In genomic region chr20:63102720-63103375, GRCh38 we compare ENCODE assay signal across 7 cellular contexts.
DNase-seq lines count a peak whose midpoint lies in the region; ATAC-seq and TF ChIP-seq lines count a peak whose summit lies in the region.

No MANE protein-coding gene starts in this region.

- H3K9me3 Mint-ChIP-seq in H9 (peaks cover 2 to 13% of the 10 kb centered on the region in 2 experiments; a peak in 4 of 5 replicates), mesothelial cell of epicardium (no peaks in the 10 kb centered on the region)

- H3K4me1 Mint-ChIP-seq in H9 = peaks cover 2 to 5% of the 10 kb centered on the region in 2 experiments; a peak in 3 of 4 replicates
- peaks cover 4% of the 10 kb centered on the region for H3K4me1 Mint-ChIP-seq in mesothelial cell of epicardium

- no CpG with 5 or more reads among the region's 56 CpGs for WGBS in H9 (ENCODE audit: extremely low coverage, insufficient read length, low lambda C conversion rate)

- no peak overlapping the region for H4K5ac ChIP-seq in H9 (ENCODE audit: insufficient read length, low read depth, low read length)

- H2BK15ac ChIP-seq in H9 (ENCODE audit: low read depth, low read length) = no peak overlapping the region

- no peaks in the 10 kb centered on the region for H3K79me2 ChIP-seq in H9 (ENCODE audit: insufficient read depth, low read length)

- H3T11ph ChIP-seq in H9 (ENCODE audit: low read length) = no peak overlapping the region

- peak overlapping the region; percentile 59 for H3K4me3 ChIP-seq in choroid plexus epithelial cell (ENCODE audit: low read depth, low read length)

- peak; percentile 57 to 62 for ATAC-seq in activated CD4-positive, CD25-positive, alpha-beta regulatory T cell treated with anti-CD3 and anti-CD28 coated beads, Interleukin-2, amount 50 U/mL, for 24 hours
- no peak for ATAC-seq in HG03469 (IDR thresholded peaks at IDR 0.05; ENCODE audit: unreplicated experiment)

- no peak overlapping the region for H3K14ac ChIP-seq in H9 (ENCODE audit: insufficient read depth, low read length)

- H3K27me3 ChIP-seq in H9 (ENCODE audit: insufficient read depth, low read length) = peaks cover 22% of the 10 kb centered on the region; the same call in 1 of the 2 replicates

- H3K9ac ChIP-seq in H9 (ENCODE audit: extremely low read depth, insufficient read length, low read length) = no peak overlapping the region

- peaks cover 16% of the 10 kb centered on the region for H3K23me2 ChIP-seq in H9 (ENCODE audit: insufficient read length, low read depth, low read length, poor library complexity, severe bottlenecking)

- no peak overlapping the region for H2BK5ac ChIP-seq in H9 (ENCODE audit: insufficient read length, low read length)

- H3K18ac ChIP-seq in H9 (ENCODE audit: insufficient read length, low read depth, low read length) = no peak overlapping the region

- no peak overlapping the region for H2AK5ac ChIP-seq in H9 (ENCODE audit: insufficient read length, low read length)

- H4K8ac ChIP-seq in H9 (replicated peaks; ENCODE audit: insufficient read length, low read depth, low read length) = no peak overlapping the region

- H4K91ac ChIP-seq in H9 (ENCODE audit: insufficient read length, low read depth, low read length) = no peak overlapping the region

- no peak overlapping the region for H2BK20ac ChIP-seq in H9 (ENCODE audit: low read depth, low read length, poor library complexity, severe bottlenecking)

- H4K20me1 ChIP-seq in H9 (ENCODE audit: control insufficient read depth, insufficient read depth, insufficient read length) = no peaks in the 10 kb centered on the region

- H3K27me3 Mint-ChIP-seq in H9 (ENCODE audit: low read depth) (peaks cover 38% of the 10 kb centered on the region), mesothelial cell of epicardium (ENCODE audit: low read depth) (peaks cover 43% of the 10 kb centered on the region)

- DNase-seq in H9 (no peak), choroid plexus epithelial cell (ENCODE audit: low read depth) (peak; percentile 34), mesothelial cell of epicardium (ENCODE audit: low spot score in 2 of 2, unreplicated experiment in 2 of 2) (no peak), NCI-H146 treated with DMSO at 0.1 percent for 48 hours (lab: John Stamatoyannopoulos, UW; ENCODE audit: unreplicated experiment) (no peak)
- DNase-seq in stimulated activated CD8-positive, alpha-beta memory T cell treated with anti-CD3 and anti-CD28 coated beads, Interleukin-15, amount 100 ng/mL, for 1 hour (ENCODE audit: low read depth) = peak; percentile 35

- no peaks in the 10 kb centered on the region for H3K36me3 Mint-ChIP-seq in H9 (ENCODE audit: insufficient read depth in 1 of 3, low read depth in 3 of 3)
- H3K36me3 Mint-ChIP-seq in mesothelial cell of epicardium = no peaks in the 10 kb centered on the region

- H2AFZ ChIP-seq in H9 (ENCODE audit: low read length) = no peak overlapping the region

- no peak overlapping the region for H3K27ac ChIP-seq in H9 (ENCODE audit: insufficient read length, low read depth, low read length)

- TF ChIP-seq CTCF in H9 (conservative IDR thresholded peaks at IDR 0.05) = no peak
- TF ChIP-seq CTCF in choroid plexus epithelial cell (conservative IDR thresholded peaks at IDR 0.05; ENCODE audit: low read depth, low read length) = no peak
- TF ChIP-seq CTCF in mesothelial cell of epicardium (IDR thresholded peaks at IDR 0.05; ENCODE audit: unreplicated experiment) = no peak

- H3K4me3 Mint-ChIP-seq in H9 = peak overlapping the region; percentile 53 to 78
- H3K4me3 Mint-ChIP-seq in mesothelial cell of epicardium = peak overlapping the region; percentile 57

- H3K9me3 ChIP-seq in H9 (ENCODE audit: control insufficient read depth, low read depth, low read length) = no peaks in the 10 kb centered on the region

- no peak overlapping the region for H3K4ac ChIP-seq in H9 (ENCODE audit: low read depth, low read length)

- H2BK12ac ChIP-seq in H9 (ENCODE audit: insufficient read length, low read depth, low read length) = no peak overlapping the region

- no peak overlapping the region for H3K56ac ChIP-seq in H9 (ENCODE audit: insufficient read length, low read depth, low read length)

- no peaks in the 10 kb centered on the region for H3K79me1 ChIP-seq in H9 (ENCODE audit: insufficient read depth, low read depth, low read length, poor library complexity, severe bottlenecking)

- H3K27ac Mint-ChIP-seq in H9 (no peak overlapping the region), mesothelial cell of epicardium (no peak overlapping the region)

- H3K4me1 ChIP-seq in H9 (ENCODE audit: insufficient read depth, low read length) = peaks cover 3% of the 10 kb centered on the region; the same call in 1 of the 2 replicates

- H3K4me2 ChIP-seq in H9 (ENCODE audit: insufficient read depth, insufficient read length, low read length) = peak overlapping the region; percentile 39

- H3K23ac ChIP-seq in H9 (ENCODE audit: insufficient read length, low read depth, low read length) = no peak overlapping the region

- no peak overlapping the region for H2BK120ac ChIP-seq in H9 (ENCODE audit: low read depth, low read length, poor library complexity, severe bottlenecking)

Comparison
In these comparisons a context has a peak if more than half of its experiments do, and no peak if none do; other contexts are left out.
1. DNase-seq: peak in choroid plexus epithelial cell (single experiment) and stimulated activated CD8-positive, alpha-beta memory T cell treated with anti-CD3 and anti-CD28 coated beads, Interleukin-15, amount 100 ng/mL, for 1 hour (single experiment); none in H9 (single experiment), mesothelial cell of epicardium (0 of 2) and NCI-H146 treated with DMSO at 0.1 percent for 48 hours (single experiment).